In the genomic region with DNA sequence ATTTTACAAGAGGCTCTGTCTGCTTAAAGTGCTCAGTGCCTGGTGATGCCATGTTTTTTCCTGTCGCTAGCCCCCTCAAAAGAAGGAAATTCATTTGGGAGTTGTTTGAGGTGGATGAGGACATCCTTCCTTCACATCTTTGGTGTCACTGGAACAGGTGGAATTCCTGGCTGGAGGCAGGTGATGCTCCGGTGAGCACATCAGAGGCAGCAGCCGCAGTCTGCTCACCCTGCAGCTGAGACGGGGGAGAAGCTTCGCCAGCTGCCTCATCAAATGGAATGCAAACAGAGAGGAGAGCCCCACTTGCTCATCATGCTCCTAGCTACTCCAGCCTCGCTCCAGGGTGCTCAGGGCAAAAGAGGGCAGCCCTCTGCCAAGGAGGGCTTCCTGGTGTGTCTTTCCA, we compare ENCODE assay signal across 8 cellular contexts.
DNase-seq lines count a peak whose midpoint lies in the region; ATAC-seq and TF ChIP-seq lines count a peak whose summit lies in the region.

No MANE protein-coding gene starts in this region.

- 60 to 69% methylated on average over 6 of the region's 6 CpGs for WGBS in body of pancreas, 2 donors
- whole genome bisulfite sequencing in mesenchymal stem cell: 27% methylated on average over 6 of the region's 6 CpGs

- TF ChIP-seq CTCF in LNCAP (IDR thresholded peaks at IDR 0.05): peak; percentile 5; the same call in 1 of the 2 replicates
- no peak for TF ChIP-seq CTCF in body of pancreas (IDR thresholded peaks at IDR 0.05)

- H3K14ac ChIP-seq in mesenchymal stem cell (ENCODE audit: low read length in 2 of 2): peak overlapping the region in 1 of 2 experiments; percentile 72

- peak overlapping the region; percentile 35 to 84 for H3K18ac ChIP-seq in mesenchymal stem cell (ENCODE audit: low read depth in 1 of 2, low read length in 2 of 2)

- no peak for TF ChIP-seq POLR2A in body of pancreas (IDR thresholded peaks at IDR 0.05)

- peak overlapping the region; percentile 26 to 45 for H3K4ac ChIP-seq in mesenchymal stem cell (ENCODE audit: low read depth in 1 of 2, low read length in 2 of 2)

- peak overlapping the region; percentile 69 for H3K9ac ChIP-seq in mesenchymal stem cell (ENCODE audit: low read length)

- peak overlapping the region; percentile 66 for H2BK5ac ChIP-seq in mesenchymal stem cell (ENCODE audit: low read depth, low read length, poor library complexity, severe bottlenecking)

- H2BK120ac ChIP-seq in mesenchymal stem cell (ENCODE audit: low read depth, low read length): peak overlapping the region; percentile 8

- in situ Hi-C loops in ACHN (cut with HindIII; ENCODE audit: low pct_ligation_motif_present, low pct_unique_long_range_greater_than_20kb, low sequenced_read_pairs): no loop called here

- no peak overlapping the region for H2BK15ac ChIP-seq in mesenchymal stem cell (ENCODE audit: low read depth, poor library complexity, severe bottlenecking)

- H3K79me1 ChIP-seq in mesenchymal stem cell (replicated peaks; ENCODE audit: low read length, poor library complexity, severe bottlenecking): no peaks in the 10 kb centered on the region

- no peaks in the 10 kb centered on the region for H3K9me3 ChIP-seq in body of pancreas
- H3K9me3 ChIP-seq in mesenchymal stem cell (ENCODE audit: control insufficient read depth, low read length): no peaks in the 10 kb centered on the region

- ATAC-seq in body of pancreas: no peak

- H3K27me3 ChIP-seq in body of pancreas (no peaks in the 10 kb centered on the region), mesenchymal stem cell (ENCODE audit: control insufficient read depth in 1 of 2, insufficient read depth in 1 of 2, low read length in 2 of 2) (no peaks in the 10 kb centered on the region)

- no peak overlapping the region for H3K23ac ChIP-seq in mesenchymal stem cell (ENCODE audit: low read length in 2 of 2)

- H3K4me2 ChIP-seq in mesenchymal stem cell (ENCODE audit: low read length, poor library complexity, severe bottlenecking): peak overlapping the region; percentile 9

- H3K36me3 ChIP-seq in body of pancreas (replicated peaks in 1 of 2; ENCODE audit: insufficient read depth in 1 of 2, low read depth in 2 of 2) (no peaks in the 10 kb centered on the region), mesenchymal stem cell (ENCODE audit: control insufficient read depth in 1 of 2, insufficient read depth in 2 of 2, low read depth in 1 of 2, low read length in 2 of 2) (no peaks in the 10 kb centered on the region)

- DNase-seq in ACHN (peak; percentile 63), body of pancreas (peak in 3 of 4 donors; percentile 19 to 33 (median 23)), mesenchymal stem cell (peak; percentile 80), T-helper 9 cell (no peak)
- no peak for DNase-seq in activated CD4-positive, alpha-beta T cell treated with anti-CD3 and anti-CD28 coated beads, Interleukin-2, amount 50 U/mL, for 4 hours
- DNase-seq in stimulated activated CD4-positive, alpha-beta T cell treated with anti-CD3 and anti-CD28 coated beads, Interleukin-4, amount 100 ng/mL, for 1 hour: no peak
- no peak for DNase-seq in stimulated activated CD4-positive, alpha-beta T cell treated with anti-CD3 and anti-CD28 coated beads, Interleukin-2, amount 100 ng/mL, for 24 hours

- peak overlapping the region; percentile 47 for H2AFZ ChIP-seq in mesenchymal stem cell (ENCODE audit: low read depth, low read length)

- H2BK12ac ChIP-seq in mesenchymal stem cell (ENCODE audit: low read length in 2 of 2): peak overlapping the region in 1 of 2 experiments; percentile 65

- intact Hi-C loops in body of pancreas (cut with DNase I): no loop called here

- peaks cover 39% of the 10 kb centered on the region for H3K4me1 ChIP-seq in body of pancreas
- peaks cover 17% of the 10 kb centered on the region for H3K4me1 ChIP-seq in mesenchymal stem cell (ENCODE audit: control insufficient read depth, insufficient read depth, low read depth, low read length)

- peak overlapping the region; percentile 1 for H4K91ac ChIP-seq in mesenchymal stem cell (ENCODE audit: low read length)

- H3K4me3 ChIP-seq in body of pancreas: no peak overlapping the region
- H3K4me3 ChIP-seq in mesenchymal stem cell (ENCODE audit: insufficient read depth in 1 of 2, low read depth in 1 of 2, low read length in 2 of 2): peak overlapping the region in 1 of 2 experiments; percentile 5

- peak overlapping the region; percentile 25 for H2AK5ac ChIP-seq in mesenchymal stem cell (ENCODE audit: low read length, severe bottlenecking)

- H4K8ac ChIP-seq in mesenchymal stem cell (ENCODE audit: low read length): peak overlapping the region; percentile 30

- peak overlapping the region; percentile 85 to 95 (median 92) for H3K27ac ChIP-seq in body of pancreas
- peak overlapping the region; percentile 97 for H3K27ac ChIP-seq in mesenchymal stem cell (ENCODE audit: low read length, poor library complexity, severe bottlenecking)

Comparison
In these comparisons a context has a peak if more than half of its experiments do, and no peak if none do; other contexts are left out.
1. DNase-seq: peak in ACHN (single experiment), body of pancreas (3 of 4) and mesenchymal stem cell (single experiment); none in activated CD4-positive, alpha-beta T cell treated with anti-CD3 and anti-CD28 coated beads, Interleukin-2, amount 50 U/mL, for 4 hours (0 of 2), stimulated activated CD4-positive, alpha-beta T cell treated with anti-CD3 and anti-CD28 coated beads, Interleukin-4, amount 100 ng/mL, for 1 hour (single experiment), stimulated activated CD4-positive, alpha-beta T cell treated with anti-CD3 and anti-CD28 coated beads, Interleukin-2, amount 100 ng/mL, for 24 hours (0 of 2) and T-helper 9 cell (single experiment).